12 cellular contexts compared by ENCODE assay signal in genomic region chr11:2390091-2390870, GRCh38. TPM values are rescaled to one million over a fixed set of nuclear protein-coding genes. Genes with fewer than 3 reads are reported as not detected.
DNase-seq lines count a peak whose midpoint lies in the region; ATAC-seq and TF ChIP-seq lines count a peak whose summit lies in the region.
"Had no signal": no experiment of that assay in that cellular context is flagged by ENCODE, and none has a peak within 500 bp of the region (broad histone marks: within the 10 kb centered on the region; RNA-seq: fewer than 3 reads in every experiment).

No MANE protein-coding gene starts in this region.

- no peaks in the 10 kb centered on the region for H3K27me3 ChIP-seq in thyroid gland
- H3K27me3 ChIP-seq: neutrophil had no signal

- no peak overlapping the region for H3K4me3 Mint-ChIP-seq in activated naive CD4-positive, alpha-beta T cell treated with anti-CD3 and anti-CD28 coated beads, Interleukin-2, amount 10 ng/mL, durations not matched to agents 7 days and 5 days
- H3K4me3 Mint-ChIP-seq in chondrocyte (ENCODE audit: unreplicated experiment) (peak overlapping the region; percentile 6), mesothelial cell of epicardium (no peak overlapping the region)

- intact Hi-C loops in thyroid gland (cut with DNase I), result no loop called here

- H3K4me3 ChIP-seq in thyroid gland (replicated peaks in 1 of 3), result no peak overlapping the region

- CTCF ChIA-PET in activated naive CD4-positive, alpha-beta T cell treated with anti-CD3 and anti-CD28 coated beads, Interleukin-2, amount 10 ng/mL, durations not matched to agents 7 days and 5 days (lab: Charles Lee), result no interaction called here

- H3K9me3 Mint-ChIP-seq in activated naive CD4-positive, alpha-beta T cell treated with anti-CD3 and anti-CD28 coated beads, Interleukin-2, amount 10 ng/mL, durations not matched to agents 7 days and 5 days, result no peaks in the 10 kb centered on the region
- H3K9me3 Mint-ChIP-seq in chondrocyte (ENCODE audit: low read depth) (no peaks in the 10 kb centered on the region), mesothelial cell of epicardium (no peaks in the 10 kb centered on the region)

- H3K4me1 ChIP-seq in thyroid gland, result peaks cover 37 to 54% of the 10 kb centered on the region in 2 donors

- H3K9me3 ChIP-seq in thyroid gland, result no peaks in the 10 kb centered on the region
- H3K9me3 ChIP-seq: neutrophil had no signal

- DNase-seq in activated naive CD4-positive, alpha-beta T cell treated with anti-CD3 and anti-CD28 coated beads, Interleukin-2, amount 10 ng/mL, durations not matched to agents 7 days and 5 days, result no peak
- no peak for DNase-seq in activated naive CD4-positive, alpha-beta T cell treated with Interleukin-2 at 50 U/mL for 16 hours
- no peak for DNase-seq in chondrocyte (ENCODE audit: low spot score)
- DNase-seq in mesothelial cell of epicardium (ENCODE audit: low spot score in 2 of 2, unreplicated experiment in 2 of 2), result no peak
- peak; percentile 61 to 76 for DNase-seq in thyroid gland
- no peak for DNase-seq in KG1 (lab: John Stamatoyannopoulos, UW)
- no peak for DNase-seq in COLO668 (lab: John Stamatoyannopoulos, UW; ENCODE audit: unreplicated experiment)
- DNase-seq: activated effector memory CD4-positive, alpha-beta T cell treated with Interleukin-2 at 50 U/mL for 16 hours had no signal

- TF ChIP-seq POLR2A in thyroid gland (IDR thresholded peaks at IDR 0.05), result no peak

- ATAC-seq in GM21360 (IDR thresholded peaks at IDR 0.05; ENCODE audit: unreplicated experiment), result no peak

- TF ChIP-seq CTCF in chondrocyte (IDR thresholded peaks at IDR 0.05) (no peak), mesothelial cell of epicardium (IDR thresholded peaks at IDR 0.05; ENCODE audit: unreplicated experiment) (no peak), thyroid gland (IDR thresholded peaks at IDR 0.05) (no peak)

- H3K4me1 Mint-ChIP-seq in activated naive CD4-positive, alpha-beta T cell treated with anti-CD3 and anti-CD28 coated beads, Interleukin-2, amount 10 ng/mL, durations not matched to agents 7 days and 5 days, result peaks cover 35% of the 10 kb centered on the region
- peaks cover 34% of the 10 kb centered on the region for H3K4me1 Mint-ChIP-seq in chondrocyte (ENCODE audit: low read depth)
- H3K4me1 Mint-ChIP-seq in mesothelial cell of epicardium, result peaks cover 11% of the 10 kb centered on the region

- peaks cover 6% of the 10 kb centered on the region for H3K36me3 Mint-ChIP-seq in activated naive CD4-positive, alpha-beta T cell treated with anti-CD3 and anti-CD28 coated beads, Interleukin-2, amount 10 ng/mL, durations not matched to agents 7 days and 5 days
- H3K36me3 Mint-ChIP-seq in chondrocyte (ENCODE audit: low read depth), result no peaks in the 10 kb centered on the region
- H3K36me3 Mint-ChIP-seq in mesothelial cell of epicardium, result no peaks in the 10 kb centered on the region

- H3K27ac Mint-ChIP-seq in activated naive CD4-positive, alpha-beta T cell treated with anti-CD3 and anti-CD28 coated beads, Interleukin-2, amount 10 ng/mL, durations not matched to agents 7 days and 5 days, result peak overlapping the region; percentile 3
- peak overlapping the region; percentile 79 for H3K27ac Mint-ChIP-seq in chondrocyte (ENCODE audit: unreplicated experiment)
- H3K27ac Mint-ChIP-seq in mesothelial cell of epicardium, result peak overlapping the region; percentile 75

- no peaks in the 10 kb centered on the region for H3K27me3 Mint-ChIP-seq in activated naive CD4-positive, alpha-beta T cell treated with anti-CD3 and anti-CD28 coated beads, Interleukin-2, amount 10 ng/mL, durations not matched to agents 7 days and 5 days
- H3K27me3 Mint-ChIP-seq in chondrocyte (ENCODE audit: low read depth), result no peaks in the 10 kb centered on the region
- no peaks in the 10 kb centered on the region for H3K27me3 Mint-ChIP-seq in mesothelial cell of epicardium (ENCODE audit: low read depth)

- H3K27ac ChIP-seq in thyroid gland, result peak overlapping the region in 1 of 3 donors; percentile 71
- H3K27ac ChIP-seq: neutrophil had no signal

- peaks cover 11 to 23% of the 10 kb centered on the region in 2 donors for H3K36me3 ChIP-seq in thyroid gland
- H3K36me3 ChIP-seq: neutrophil had no signal

- 68 to 78% methylated on average over 18 to 25 of the region's 25 CpGs for WGBS in thyroid gland, 2 donors

RNA-seq across cellular contexts. Expression of gene TSSC4, which starts 10.3 kb away (rescaled TPM):
- total RNA-seq in chondrocyte (44.1 to 55.2 TPM (median 52.2 TPM) in 3 replicates), mesothelial cell of epicardium (79.3 to 84.7 TPM (median 82.2 TPM) in 3 replicates), thyroid gland (10 to 100 TPM; 37.5 to 62.3 (median 45.1) TPM)

RNA-seq across cellular contexts. Expression of gene CD81, which starts 13.2 kb away (rescaled TPM):
- 403 to 442 TPM (median 441 TPM) in 3 replicates for total RNA-seq in chondrocyte
- total RNA-seq in mesothelial cell of epicardium, result 409 to 415 TPM (median 410 TPM) in 3 replicates
- 100 to 1,000 TPM; 264 to 370 (median 298) TPM for total RNA-seq in thyroid gland

RNA-seq across cellular contexts. Expression of gene TRPM5, which starts 54.0 kb away (rescaled TPM):
- total RNA-seq in chondrocyte (not detected in 3 replicates), mesothelial cell of epicardium (6.9 to 7.7 TPM (median 7.2 TPM) in 3 replicates), thyroid gland (1 to 10 TPM in 1 of 4 donors, under 1 TPM in 3; 0.54 to 2.4 (median 0.73) TPM)
- total RNA-seq: NCI-H460; T-helper 1 cell treated with Interleukin-12 subunit alpha and Interleukin-12 subunit beta and Interleukin-4 antibody, amounts not matched to agents 30 ng/mL and 1 ng/mL, for 36 hours had no signal

RNA-seq across cellular contexts. Expression of gene KCNQ1, which starts 54.5 kb away (rescaled TPM):
- total RNA-seq in chondrocyte, result 0.41 TPM in 1 of 3 replicates, not detected in the others
- total RNA-seq in mesothelial cell of epicardium, result 6.9 to 8.5 TPM (median 8.4 TPM) in 3 replicates
- total RNA-seq in thyroid gland, result 100 to 1,000 TPM in 2 of 4 donors, 10 to 100 TPM in 2; 51.3 to 103 (median 97.8) TPM
- total RNA-seq: NCI-H460 had no signal

Comparison
In these comparisons a context has a peak if more than half of its experiments do, and no peak if none do; other contexts are left out.
1. DNase-seq: peak in thyroid gland (2 of 2); none in activated naive CD4-positive, alpha-beta T cell treated with anti-CD3 and anti-CD28 coated beads, Interleukin-2, amount 10 ng/mL, durations not matched to agents 7 days and 5 days (single experiment), activated naive CD4-positive, alpha-beta T cell treated with Interleukin-2 at 50 U/mL for 16 hours (single experiment), chondrocyte (single experiment), mesothelial cell of epicardium (0 of 2), KG1 (single experiment) and COLO668 (single experiment).
2. H3K27ac Mint-ChIP-seq: peak in every context shown above with its lines; median percentile 79 in chondrocyte; 75 in mesothelial cell of epicardium; 3 in activated naive CD4-positive, alpha-beta T cell treated with anti-CD3 and anti-CD28 coated beads, Interleukin-2, amount 10 ng/mL, durations not matched to agents 7 days and 5 days.